Comparison of ENCODE assay signal across 16 cellular contexts in the genomic region with DNA sequence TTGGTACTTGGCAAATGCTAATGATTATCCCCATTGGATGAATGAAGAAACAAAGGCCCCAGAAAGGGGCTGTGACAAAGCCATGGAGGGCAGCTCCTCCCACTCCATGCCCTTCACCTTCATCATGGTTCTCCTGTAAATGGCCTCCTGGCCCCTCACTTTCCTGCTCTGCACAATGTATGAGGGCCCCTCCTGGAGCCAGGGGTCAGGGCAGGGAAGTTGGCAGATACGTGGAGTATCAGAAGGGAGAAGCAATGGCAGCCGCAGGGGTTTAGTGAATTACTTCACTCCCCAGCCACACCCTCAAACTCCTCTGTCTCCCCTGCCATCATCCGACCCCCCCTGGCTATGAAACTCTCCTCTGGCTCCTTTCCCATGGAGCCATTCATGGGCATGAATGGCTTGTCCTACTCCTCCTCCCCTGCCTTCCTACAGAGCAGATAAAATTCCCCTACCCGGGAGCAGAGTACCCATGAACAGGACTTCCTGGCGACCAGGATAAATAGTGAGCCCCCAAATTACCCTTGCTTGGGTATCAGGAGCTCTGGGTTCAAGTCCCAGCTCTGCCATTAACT.
DNase-seq lines count a peak whose midpoint lies in the region; ATAC-seq and TF ChIP-seq lines count a peak whose summit lies in the region.
"Had no signal": no experiment of that assay in that cellular context is flagged by ENCODE, and none has a peak within 500 bp of the region (broad histone marks: within the 10 kb centered on the region; RNA-seq: fewer than 3 reads in every experiment).

No MANE protein-coding gene starts in this region.

- no peaks in the 10 kb centered on the region for H3K9me3 ChIP-seq in neural progenitor cell (ENCODE audit: low read depth)

- no peak overlapping the region for H3K4me3 ChIP-seq in coronary artery
- H3K4me3 ChIP-seq in neural progenitor cell, result no peak overlapping the region
- H3K4me3 ChIP-seq: K562 had no signal

- no peak overlapping the region for H3K27ac Mint-ChIP-seq in neural progenitor cell
- H3K27ac Mint-ChIP-seq: CD4-positive, CD25-positive, alpha-beta regulatory T cell had no signal

- H3K36me3 ChIP-seq in neural progenitor cell, result no peaks in the 10 kb centered on the region

- H3K36me3 Mint-ChIP-seq in neural progenitor cell, result no peaks in the 10 kb centered on the region
- H3K36me3 Mint-ChIP-seq: CD4-positive, CD25-positive, alpha-beta regulatory T cell had no signal

- peaks cover 80% of the 10 kb centered on the region for H3K27me3 ChIP-seq in neural progenitor cell

- H3K9ac ChIP-seq in neural progenitor cell, result no peak overlapping the region

- peak; percentile 18 for DNase-seq in COR-L47 (lab: John Stamatoyannopoulos, UW)
- peak; percentile 14 for DNase-seq in NCI-H69 (lab: John Stamatoyannopoulos, UW)
- peak; percentile 52 for DNase-seq in coronary artery (ENCODE audit: low spot score)
- DNase-seq in neural progenitor cell (ENCODE audit: low spot score), result no peak
- no peak for DNase-seq in head of caudate nucleus
- DNase-seq: ACHN; CD4-positive, CD25-positive, alpha-beta regulatory T cell; DMS79; NCI-H1092 treated with DMSO at 0.1 percent for 48 hours; NCI-H187 treated with DMSO at 0.1 percent for 48 hours; NCI-H2171 treated with DMSO at 0.1 percent for 48 hours; SIG-M5 had no signal

- peaks cover 10% of the 10 kb centered on the region for H3K4me1 Mint-ChIP-seq in neural progenitor cell
- H3K4me1 Mint-ChIP-seq: CD4-positive, CD25-positive, alpha-beta regulatory T cell had no signal

- no peaks in the 10 kb centered on the region for H3K79me2 ChIP-seq in neural progenitor cell (ENCODE audit: low read depth)

- H3K4me2 ChIP-seq in neural progenitor cell, result peak overlapping the region; percentile 18

- intact Hi-C loops in head of caudate nucleus (cut with DNase I), result no loop called here

- peaks cover 10% of the 10 kb centered on the region for H3K27me3 Mint-ChIP-seq in neural progenitor cell (ENCODE audit: insufficient read depth, low read depth)

- peaks cover 5% of the 10 kb centered on the region for H3K9me3 Mint-ChIP-seq in neural progenitor cell

- H3F3A ChIP-seq in neural progenitor cell (ENCODE audit: low read depth), result no peaks in the 10 kb centered on the region

- ATAC-seq in HG02870 (IDR thresholded peaks at IDR 0.05; ENCODE audit: unreplicated experiment) (no peak), HG02571 (IDR thresholded peaks at IDR 0.05; ENCODE audit: unreplicated experiment) (no peak)
- ATAC-seq: HCT116, K562 had no signal

- no peak overlapping the region for H2AFZ ChIP-seq in neural progenitor cell (replicated peaks)

- H3K27ac ChIP-seq in coronary artery (no peak overlapping the region), neural progenitor cell (no peak overlapping the region)

- H3K4me3 Mint-ChIP-seq in neural progenitor cell, result no peak overlapping the region
- H3K4me3 Mint-ChIP-seq: CD4-positive, CD25-positive, alpha-beta regulatory T cell had no signal

- H4K20me1 ChIP-seq in neural progenitor cell (ENCODE audit: low read depth), result no peaks in the 10 kb centered on the region

- H3K4me1 ChIP-seq in neural progenitor cell, result peaks cover 13% of the 10 kb centered on the region

- TF ChIP-seq CTCF in coronary artery (IDR thresholded peaks at IDR 0.05), result no peak
- TF ChIP-seq CTCF in neural progenitor cell (IDR thresholded peaks at IDR 0.05), result no peak

Comparison
In these comparisons a context has a peak if more than half of its experiments do, and no peak if none do; other contexts are left out.
1. DNase-seq: peak in COR-L47 (single experiment), NCI-H69 (single experiment) and coronary artery (single experiment); none in neural progenitor cell (single experiment) and head of caudate nucleus (0 of 42).